ENCODE assay signal across 39 cellular contexts in the genomic region with DNA sequence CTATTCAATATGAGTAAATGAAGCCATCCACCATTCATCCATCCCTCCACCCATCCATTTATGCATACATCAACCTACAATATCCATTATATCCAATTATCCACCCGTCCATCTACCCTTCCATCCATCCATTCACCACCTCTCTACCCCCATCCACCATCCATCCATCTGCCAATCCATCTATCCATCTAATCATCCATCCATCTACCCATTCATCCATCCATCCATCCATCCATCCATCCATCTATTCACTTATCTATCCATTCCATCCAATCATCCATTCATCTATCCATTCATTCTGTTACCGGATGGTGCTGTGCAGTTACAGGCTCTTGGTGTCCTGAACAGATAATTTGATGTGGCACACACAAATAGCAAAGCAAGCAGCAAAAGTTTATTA. TPM values are rescaled to one million over a fixed set of nuclear protein-coding genes. Genes with fewer than 3 reads are reported as not detected.
"Had no signal": no experiment of that assay in that cellular context is flagged by ENCODE, and none has a peak within 500 bp of the region (broad histone marks: within the 10 kb centered on the region; RNA-seq: fewer than 3 reads in every experiment).

No MANE protein-coding gene starts in this region.

- DNase-seq: Karpas-422, Kasumi-1, MG63, MM.1S, MV-4-11, NCI-H1048, NCI-H1092, NCI-H1092 treated with DMSO at 0.1 percent for 48 hours, NCI-H1105, NCI-H1105 treated with DMSO at 0.1 percent for 48 hours, NCI-H1417, NCI-H1417 treated with DMSO at 0.1 percent for 48 hours, NCI-H1436, NCI-H1436 treated with DMSO at 0.1 percent for 48 hours, NCI-H146, NCI-H1694, NCI-H1694 treated with DMSO at 0.1 percent for 48 hours, NCI-H187, NCI-H187 treated with DMSO at 0.1 percent for 48 hours, NCI-H1930, NCI-H2029, NCI-H2029 treated with DMSO at 0.1 percent for 48 hours, NCI-H2081, NCI-H2081 treated with DMSO at 0.1 percent for 48 hours, NCI-H2107, NCI-H2171, NCI-H2171 treated with DMSO at 0.1 percent for 48 hours, NCI-H2227 treated with DMSO at 0.1 percent for 48 hours, NCI-H226, NCI-H345, NCI-H446, NCI-H446 treated with DMSO at 0.1 percent for 48 hours, NCI-H510A, NCI-H510A treated with DMSO at 0.1 percent for 48 hours, NCI-H524 had no signal

- H3K4me3 ChIP-seq: MG63 had no signal

- H3K36me3 ChIP-seq: MG63 had no signal

- H3K27me3 ChIP-seq: MG63 had no signal

RNA-seq across cellular contexts. Expression of gene PAEP, which starts 10.7 kb away (rescaled TPM):
- total RNA-seq: LHCN-M2, M059J, MCF 10A had no signal

RNA-seq across cellular contexts. Expression of gene OBP2A, which starts 26.3 kb away (rescaled TPM):
- total RNA-seq: LHCN-M2, M059J, MCF 10A, NCI-H460 had no signal

RNA-seq across cellular contexts. Expression of gene LCN1, which starts 51.0 kb away (rescaled TPM):
- total RNA-seq: LHCN-M2, M059J, MCF 10A had no signal
